In the genomic region with DNA sequence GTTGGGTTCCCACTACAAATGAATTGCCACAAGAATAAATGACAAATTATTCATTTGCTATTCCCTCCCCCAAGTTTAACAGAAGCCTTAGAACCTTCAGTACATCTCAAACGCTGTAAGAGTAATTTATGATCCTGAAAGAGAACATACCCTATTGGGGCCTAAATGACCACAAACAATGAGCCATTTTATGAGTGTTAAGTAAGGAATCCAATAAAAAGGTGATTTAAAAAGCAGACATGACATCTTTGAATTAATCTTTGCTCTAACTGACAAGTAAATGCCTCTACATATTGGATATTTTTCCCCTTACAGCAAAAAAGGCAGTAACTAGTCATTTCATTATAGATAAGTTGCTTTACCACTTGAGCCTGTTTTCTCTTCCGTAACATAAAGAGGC, we compare ENCODE assay signal across 20 cellular contexts.
DNase-seq lines count a peak whose midpoint lies in the region; ATAC-seq and TF ChIP-seq lines count a peak whose summit lies in the region.
"Had no signal": no experiment of that assay in that cellular context is flagged by ENCODE, and none has a peak within 500 bp of the region (broad histone marks: within the 10 kb centered on the region; RNA-seq: fewer than 3 reads in every experiment).

No MANE protein-coding gene starts in this region.

- CTCF ChIA-PET in PC-3 (lab: Charles Lee), result interaction anchor here (0.6 kb wide), 1 partner anchor 400 kb away, joined by 3 read pairs; no protein-coding TSS in a partner anchor

- no peak overlapping the region for H3K27ac ChIP-seq in PC-3 (ENCODE audit: low read length)
- H3K27ac ChIP-seq: 22Rv1, SJCRH30 had no signal

- H3K27me3 ChIP-seq in PC-3 (ENCODE audit: low read length), result no peaks in the 10 kb centered on the region
- H3K27me3 ChIP-seq in kidney epithelial cell (ENCODE audit: control insufficient read depth, insufficient read depth, low read length), result no peaks in the 10 kb centered on the region
- H3K27me3 ChIP-seq: BE2C had no signal

- BruUV-seq in PC-3 (replicated peaks; lab: Mats Ljungman, UMichigan), result no TSS peak

- H3K4me2 ChIP-seq in PC-3 (ENCODE audit: low read length), result no peak overlapping the region

- intact Hi-C loops in PC-3 (cut with micrococcal nuclease), result no loop called here

- H3K4me3 ChIP-seq in PC-3 (ENCODE audit: low read length), result no peak overlapping the region
- H3K4me3 ChIP-seq in kidney epithelial cell (ENCODE audit: low read depth, low read length), result no peak overlapping the region
- H3K4me3 ChIP-seq in skeletal muscle cell (ENCODE audit: low read depth, low read length), result no peak overlapping the region
- H3K4me3 ChIP-seq: SJCRH30 had no signal

- H2AFZ ChIP-seq in PC-3 (ENCODE audit: low read length), result no peak overlapping the region

- no peaks in the 10 kb centered on the region for H3F3A ChIP-seq in PC-3 (ENCODE audit: low read length, unreplicated experiment)

- peak; percentile 12 for DNase-seq in DMS 273 (lab: John Stamatoyannopoulos, UW; ENCODE audit: unreplicated experiment)
- DNase-seq in DMS 273 treated with DMSO at 0.1 percent for 48 hours (lab: John Stamatoyannopoulos, UW), result no peak
- peak; percentile 33 for DNase-seq in PC-3
- DNase-seq in kidney epithelial cell (ENCODE audit: low read depth), result peak; percentile 4
- peak; percentile 4 for DNase-seq in skeletal muscle cell (ENCODE audit: low read depth)
- no peak for DNase-seq in SIG-M5 treated with dmso at 0.1 percent for 504 hours (lab: John Stamatoyannopoulos, UW; ENCODE audit: unreplicated experiment)
- DNase-seq in GM19240 (ENCODE audit: insufficient read length, low spot score), result no peak
- DNase-seq in NCI-H345 treated with DMSO at 0.1 percent for 48 hours (lab: John Stamatoyannopoulos, UW; ENCODE audit: unreplicated experiment), result no peak
- DNase-seq: ACHN; BE2C; CD8-positive, alpha-beta memory T cell; H7; KBM-7; MM.1S; NCI-H2029; NCI-H524; NCI-H774; SJCRH30 had no signal

- peak; percentile 45; the same call in 1 of the 2 replicates for ATAC-seq in PC-3
- ATAC-seq: SK-N-SH treated with all-trans-retinoic acid at 6 μM for 48 hours had no signal

- H3K36me3 ChIP-seq in PC-3 (ENCODE audit: low read depth, low read length) (no peaks in the 10 kb centered on the region), kidney epithelial cell (ENCODE audit: control insufficient read depth, insufficient read depth, low read length) (no peaks in the 10 kb centered on the region)
- H3K36me3 ChIP-seq: BE2C, SJCRH30 had no signal

- H3K9me3 ChIP-seq in PC-3 (ENCODE audit: low read length), result no peaks in the 10 kb centered on the region
- H3K9me3 ChIP-seq: BE2C, SJCRH30 had no signal

- H3K79me2 ChIP-seq in PC-3 (ENCODE audit: low read length), result no peaks in the 10 kb centered on the region

- no peak overlapping the region for H3K9ac ChIP-seq in PC-3 (ENCODE audit: low read length)

- POLR2A ChIA-PET in PC-3 (lab: Charles Lee; ENCODE audit: unreplicated experiment), result no interaction called here

- H3K4me1 ChIP-seq in PC-3 (ENCODE audit: insufficient read depth, low read length), result no peaks in the 10 kb centered on the region
- H3K4me1 ChIP-seq: BE2C, SJCRH30 had no signal

- TF ChIP-seq CTCF in PC-3 (conservative IDR thresholded peaks at IDR 0.05; ENCODE audit: low read depth, low read length) (no peak), kidney epithelial cell (IDR thresholded peaks at IDR 0.05; ENCODE audit: insufficient read depth, low read length, poor library complexity, severe bottlenecking) (no peak)

- H3K9me2 ChIP-seq in PC-3 (replicated peaks; ENCODE audit: low read length), result no peaks in the 10 kb centered on the region

- no peaks in the 10 kb centered on the region for H4K20me1 ChIP-seq in PC-3 (ENCODE audit: low read length)

Comparison
In these comparisons a context has a peak if more than half of its experiments do, and no peak if none do; other contexts are left out.
1. DNase-seq: peak in DMS 273 (single experiment), PC-3 (single experiment), kidney epithelial cell (single experiment) and skeletal muscle cell (single experiment); none in DMS 273 treated with DMSO at 0.1 percent for 48 hours (single experiment), SIG-M5 treated with dmso at 0.1 percent for 504 hours (single experiment), GM19240 (single experiment) and NCI-H345 treated with DMSO at 0.1 percent for 48 hours (single experiment).